12 cellular contexts compared by ENCODE assay signal in the genomic region with DNA sequence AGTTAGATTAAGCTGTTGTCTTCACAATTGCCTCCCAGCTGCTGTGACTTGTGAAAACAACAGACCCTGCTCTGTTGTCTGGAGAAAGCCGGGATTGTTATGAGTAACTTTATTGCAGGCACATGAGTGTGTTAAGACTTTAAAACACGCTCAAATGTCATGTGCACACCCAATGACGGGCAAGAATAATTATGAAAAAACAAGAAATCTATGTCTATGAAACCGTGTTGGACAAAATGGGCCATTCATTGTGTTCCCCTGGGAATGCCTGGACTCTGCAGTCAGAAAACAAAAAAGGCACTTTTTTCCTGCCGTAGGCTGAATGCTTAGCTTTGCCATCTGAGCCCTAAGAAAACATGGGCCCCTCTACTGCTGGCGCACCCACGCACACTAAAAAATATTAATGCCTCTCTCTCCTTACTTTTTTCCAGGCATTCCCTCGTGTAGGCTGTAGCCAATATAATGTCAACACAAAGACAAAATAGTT.
DNase-seq lines count a peak whose midpoint lies in the region; ATAC-seq and TF ChIP-seq lines count a peak whose summit lies in the region.
"Had no signal": no experiment of that assay in that cellular context is flagged by ENCODE, and none has a peak within 500 bp of the region (broad histone marks: within the 10 kb centered on the region; RNA-seq: fewer than 3 reads in every experiment).

No MANE protein-coding gene starts in this region.

- H3K4me3 ChIP-seq in right atrium auricular region: no peak overlapping the region
- H3K4me3 ChIP-seq in fibroblast of villous mesenchyme (ENCODE audit: low read depth, low read length): no peak overlapping the region
- peak overlapping the region; percentile 13 for H3K4me3 ChIP-seq in neuron (ENCODE audit: low read length)

- H3K9me3 ChIP-seq in right atrium auricular region (no peaks in the 10 kb centered on the region), neuron (ENCODE audit: low read length) (no peaks in the 10 kb centered on the region)
- H3K9me3 ChIP-seq: Caco-2 had no signal

- H3K9me3 Mint-ChIP-seq in type B pancreatic cell (peaks cover 7% of the 10 kb centered on the region), WTC11 (peaks cover 10% of the 10 kb centered on the region)
- H3K9me3 Mint-ChIP-seq in activated T-cell treated with anti-CD3 and anti-CD28 coated beads, Interleukin-2, amount 50 U/mL, for 72 hours: peaks cover 4 to 9% of the 10 kb centered on the region in 2 donors

- H3K4me3 Mint-ChIP-seq in type B pancreatic cell (peak overlapping the region; percentile 64), WTC11 (no peak overlapping the region)
- no peak overlapping the region for H3K4me3 Mint-ChIP-seq in activated T-cell treated with anti-CD3 and anti-CD28 coated beads, Interleukin-2, amount 50 U/mL, for 72 hours
- H3K4me3 Mint-ChIP-seq: activated naive CD8-positive, alpha-beta T cell treated with anti-CD3 and anti-CD28 coated beads, Interleukin-2, amount 10 ng/mL, durations not matched to agents 7 days and 5 days; H9 had no signal

- H2AFZ ChIP-seq in neuron (ENCODE audit: low read depth, low read length): peak overlapping the region; percentile 48

- POLR2A ChIA-PET in WTC11 (lab: Charles Lee): no interaction called here

- CTCF ChIA-PET in WTC11 (lab: Charles Lee): no interaction called here

- intact Hi-C loops in Right ventricle myocardium inferior (cut with DNase I): no loop called here

- H3K27ac Mint-ChIP-seq in type B pancreatic cell (peak overlapping the region; percentile 34), WTC11 (no peak overlapping the region)
- H3K27ac Mint-ChIP-seq in activated T-cell treated with anti-CD3 and anti-CD28 coated beads, Interleukin-2, amount 50 U/mL, for 72 hours: no peak overlapping the region
- H3K27ac Mint-ChIP-seq: activated naive CD8-positive, alpha-beta T cell treated with anti-CD3 and anti-CD28 coated beads, Interleukin-2, amount 10 ng/mL, durations not matched to agents 7 days and 5 days; H9 had no signal

- H3K36me3 ChIP-seq in right atrium auricular region (no peaks in the 10 kb centered on the region), neuron (ENCODE audit: insufficient read depth, low read length) (no peaks in the 10 kb centered on the region)

- H3K27me3 Mint-ChIP-seq in type B pancreatic cell (no peaks in the 10 kb centered on the region), WTC11 (ENCODE audit: low read depth) (no peaks in the 10 kb centered on the region)
- no peaks in the 10 kb centered on the region for H3K27me3 Mint-ChIP-seq in activated T-cell treated with anti-CD3 and anti-CD28 coated beads, Interleukin-2, amount 50 U/mL, for 72 hours (ENCODE audit: low read depth)
- H3K27me3 Mint-ChIP-seq: activated naive CD8-positive, alpha-beta T cell treated with anti-CD3 and anti-CD28 coated beads, Interleukin-2, amount 10 ng/mL, durations not matched to agents 7 days and 5 days had no signal

- H3K4me1 Mint-ChIP-seq in type B pancreatic cell (ENCODE audit: unreplicated experiment): peaks cover 33% of the 10 kb centered on the region
- H3K4me1 Mint-ChIP-seq in WTC11: peaks cover 10% of the 10 kb centered on the region
- H3K4me1 Mint-ChIP-seq in activated T-cell treated with anti-CD3 and anti-CD28 coated beads, Interleukin-2, amount 50 U/mL, for 72 hours (ENCODE audit: low read depth): no peaks in the 10 kb centered on the region
- H3K4me1 Mint-ChIP-seq: activated naive CD8-positive, alpha-beta T cell treated with anti-CD3 and anti-CD28 coated beads, Interleukin-2, amount 10 ng/mL, durations not matched to agents 7 days and 5 days had no signal

- H3K27ac ChIP-seq in right atrium auricular region: peak overlapping the region in 1 of 2 donors; percentile 23

- peak; percentile 90 for ATAC-seq in Right ventricle myocardium inferior
- no peak for ATAC-seq in WTC11
- ATAC-seq in activated T-cell treated with anti-CD3 and anti-CD28 coated beads, Interleukin-2, amount 50 U/mL, for 72 hours (replicated peaks in 1 of 2): no peak
- ATAC-seq: activated CD4-positive, CD25-positive, alpha-beta regulatory T cell treated with anti-CD3 and anti-CD28 coated beads, Interleukin-2, amount 50 U/mL, for 24 hours had no signal

- TF ChIP-seq CTCF in right atrium auricular region (IDR thresholded peaks at IDR 0.05) (no peak), fibroblast of villous mesenchyme (IDR thresholded peaks at IDR 0.05; ENCODE audit: insufficient read depth, low read depth, low read length) (no peak), type B pancreatic cell (conservative IDR thresholded peaks at IDR 0.05) (no peak), WTC11 (IDR thresholded peaks at IDR 0.05) (no peak)

- no peak for DNase-seq in Right ventricle myocardium inferior (ENCODE audit: missing footprints)
- DNase-seq in right atrium auricular region (ENCODE audit: low spot score): no peak
- peak; percentile 56 for DNase-seq in fibroblast of villous mesenchyme (ENCODE audit: low read depth)
- DNase-seq in type B pancreatic cell (ENCODE audit: extremely low spot score, unreplicated experiment): no peak
- no peak for DNase-seq in WTC11 (ENCODE audit: low spot score)
- no peak for DNase-seq in NCI-H82 (lab: John Stamatoyannopoulos, UW)
- DNase-seq in activated T-cell treated with anti-CD3 and anti-CD28 coated beads, Interleukin-2, amount 50 U/mL, for 72 hours: no peak
- DNase-seq: activated naive CD8-positive, alpha-beta T cell treated with anti-CD3 and anti-CD28 coated beads, Interleukin-2, amount 10 ng/mL, durations not matched to agents 7 days and 5 days; Caco-2; H9 had no signal

- H3K4me1 ChIP-seq in right atrium auricular region: peaks cover 0 to 10% of the 10 kb centered on the region in 2 donors
- H3K4me1 ChIP-seq in neuron (ENCODE audit: insufficient read depth, low read length): peaks cover 13% of the 10 kb centered on the region

- H3K36me3 Mint-ChIP-seq in type B pancreatic cell: no peaks in the 10 kb centered on the region
- peaks cover 2% of the 10 kb centered on the region; the same call in 1 of the 2 replicates for H3K36me3 Mint-ChIP-seq in WTC11
- peaks cover 0 to 3% of the 10 kb centered on the region in 2 donors for H3K36me3 Mint-ChIP-seq in activated T-cell treated with anti-CD3 and anti-CD28 coated beads, Interleukin-2, amount 50 U/mL, for 72 hours (ENCODE audit: insufficient read depth in 2 of 2)
- H3K36me3 Mint-ChIP-seq: activated naive CD8-positive, alpha-beta T cell treated with anti-CD3 and anti-CD28 coated beads, Interleukin-2, amount 10 ng/mL, durations not matched to agents 7 days and 5 days had no signal

- H3K27me3 ChIP-seq in right atrium auricular region (no peaks in the 10 kb centered on the region), neuron (ENCODE audit: insufficient read depth, low read length) (no peaks in the 10 kb centered on the region)

TF ChIP-seq in WTC11, 78 proteins besides CTCF, POLR2A, EP300 and RAD21:
- TF ChIP-seq, protein P1, sequence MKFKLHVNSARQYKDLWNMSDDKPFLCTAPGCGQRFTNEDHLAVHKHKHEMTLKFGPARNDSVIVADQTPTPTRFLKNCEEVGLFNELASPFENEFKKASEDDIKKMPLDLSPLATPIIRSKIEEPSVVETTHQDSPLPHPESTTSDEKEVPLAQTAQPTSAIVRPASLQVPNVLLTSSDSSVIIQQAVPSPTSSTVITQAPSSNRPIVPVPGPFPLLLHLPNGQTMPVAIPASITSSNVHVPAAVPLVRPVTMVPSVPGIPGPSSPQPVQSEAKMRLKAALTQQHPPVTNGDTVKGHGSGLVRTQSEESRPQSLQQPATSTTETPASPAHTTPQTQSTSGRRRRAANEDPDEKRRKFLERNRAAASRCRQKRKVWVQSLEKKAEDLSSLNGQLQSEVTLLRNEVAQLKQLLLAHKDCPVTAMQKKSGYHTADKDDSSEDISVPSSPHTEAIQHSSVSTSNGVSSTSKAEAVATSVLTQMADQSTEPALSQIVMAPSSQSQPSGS (CRISPR knock-in tag; IDR thresholded peaks at IDR 0.05; ENCODE audit: borderline replicate concordance, low read depth): no peak
- TF ChIP-seq JUN (CRISPR knock-in tag; IDR thresholded peaks at IDR 0.05) (no peak), FOXP1 (CRISPR knock-in tag; IDR thresholded peaks at IDR 0.05; ENCODE audit: borderline replicate concordance) (no peak), ATF1 (CRISPR knock-in tag; IDR thresholded peaks at IDR 0.05) (no peak), PRRX2 (CRISPR knock-in tag; IDR thresholded peaks at IDR 0.05) (no peak), TEAD4 (CRISPR knock-in tag; IDR thresholded peaks at IDR 0.05) (no peak), GRHL2 (CRISPR knock-in tag; IDR thresholded peaks at IDR 0.05; ENCODE audit: insufficient replicate concordance, severe bottlenecking) (no peak), ZNF232 (CRISPR knock-in tag; IDR thresholded peaks at IDR 0.05) (no peak)
- TF ChIP-seq, protein P2, sequence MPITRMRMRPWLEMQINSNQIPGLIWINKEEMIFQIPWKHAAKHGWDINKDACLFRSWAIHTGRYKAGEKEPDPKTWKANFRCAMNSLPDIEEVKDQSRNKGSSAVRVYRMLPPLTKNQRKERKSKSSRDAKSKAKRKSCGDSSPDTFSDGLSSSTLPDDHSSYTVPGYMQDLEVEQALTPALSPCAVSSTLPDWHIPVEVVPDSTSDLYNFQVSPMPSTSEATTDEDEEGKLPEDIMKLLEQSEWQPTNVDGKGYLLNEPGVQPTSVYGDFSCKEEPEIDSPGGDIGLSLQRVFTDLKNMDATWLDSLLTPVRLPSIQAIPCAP (CRISPR knock-in tag; IDR thresholded peaks at IDR 0.05): no peak
